ENCODE assay signal across 1 cellular context in genomic region chr10:96743988-96744585, GRCh38.
TF ChIP-seq lines count a peak whose summit lies in the region.

No MANE protein-coding gene starts in this region.

TF ChIP-seq in K562, 482 proteins besides CTCF, POLR2A, EP300 and RAD21 (continued from another document):
- TF ChIP-seq ATF3 (IDR thresholded peaks at IDR 0.05) (peak; percentile 71; the same call in 1 of the 2 replicates), ATF3 (CRISPR knock-in tag; conservative IDR thresholded peaks at IDR 0.05) (no peak), ZNF75A (CRISPR knock-in tag; IDR thresholded peaks at IDR 0.05) (no peak), ZNF232 (CRISPR knock-in tag; IDR thresholded peaks at IDR 0.05) (no peak), NUFIP1 (IDR thresholded peaks at IDR 0.05; ENCODE audit: partially characterized antibody) (no peak), PHTF2 (CRISPR knock-in tag; IDR thresholded peaks at IDR 0.05) (no peak), FOXA1 (IDR thresholded peaks at IDR 0.05; ENCODE audit: borderline replicate concordance) (no peak), ZNF717 (CRISPR knock-in tag; IDR thresholded peaks at IDR 0.05) (no peak), ZNF740 (CRISPR knock-in tag; IDR thresholded peaks at IDR 0.05) (no peak), ZNF740 (tag; IDR thresholded peaks at IDR 0.05) (no peak), NFE2L1 (tag; IDR thresholded peaks at IDR 0.05; ENCODE audit: borderline replicate concordance, low read depth) (no peak), ELF2 (CRISPR knock-in tag; IDR thresholded peaks at IDR 0.05) (no peak), ZNF655 (CRISPR knock-in tag; IDR thresholded peaks at IDR 0.05) (no peak), MXD1 (CRISPR knock-in tag; IDR thresholded peaks at IDR 0.05; ENCODE audit: borderline replicate concordance, poor library complexity, severe bottlenecking) (no peak), FOSL1 (tag; conservative IDR thresholded peaks at IDR 0.05) (peak; percentile 58), ZMIZ1 (IDR thresholded peaks at IDR 0.05; ENCODE audit: low read depth in 2 of 2, low read length in 2 of 2) (no peak), YBX1 (IDR thresholded peaks at IDR 0.05) (no peak)
